12 cellular contexts compared by ENCODE assay signal in genomic region chr10:93403152-93403551, GRCh38.
A peak's percentile ranks its signal among the peaks of the same experiment; 100 is the strongest.
DNase-seq lines count a peak whose midpoint lies in the region; ATAC-seq and TF ChIP-seq lines count a peak whose summit lies in the region.
"Had no signal": no experiment of that assay in that cellular context is flagged by ENCODE, and none has a peak within 500 bp of the region (broad histone marks: within the 10 kb centered on the region; RNA-seq: fewer than 3 reads in every experiment).

No MANE protein-coding gene starts in this region.

- H3K9ac ChIP-seq in IMR-90 (ENCODE audit: low read depth, low read length) = no peak overlapping the region
- no peak overlapping the region for H3K9ac ChIP-seq in rectal smooth muscle tissue (ENCODE audit: low read length)

- peak overlapping the region; percentile 66; the same call in 1 of the 2 replicates for H3K18ac ChIP-seq in IMR-90 (ENCODE audit: low read depth, low read length)

- H3K9me3 ChIP-seq in IMR-90 (ENCODE audit: control insufficient read depth, insufficient read depth, low read length) (no peaks in the 10 kb centered on the region), gastroesophageal sphincter (no peaks in the 10 kb centered on the region)
- H3K9me3 ChIP-seq in CD4-positive, alpha-beta memory T cell (ENCODE audit: control insufficient read depth in 1 of 2, low read length in 2 of 2) = no peaks in the 10 kb centered on the region
- H3K9me3 ChIP-seq: SJSA1 had no signal

- intact Hi-C loops in Calu3 (cut with micrococcal nuclease; ENCODE audit: unreplicated experiment) (no loop called here), IMR-90 (cut with micrococcal nuclease) (no loop called here)
- intact Hi-C loops in CD4-positive, alpha-beta memory T cell (cut with micrococcal nuclease) = no loop called here

- peaks cover 49% of the 10 kb centered on the region for H3K36me3 ChIP-seq in IMR-90 (ENCODE audit: control insufficient read depth, insufficient read depth, low read length)
- H3K36me3 ChIP-seq in gastroesophageal sphincter = peaks cover 0 to 76% of the 10 kb centered on the region in 2 donors
- H3K36me3 ChIP-seq in rectal smooth muscle tissue (ENCODE audit: control insufficient read depth, insufficient read depth, low read length) = peaks cover 25% of the 10 kb centered on the region
- no peaks in the 10 kb centered on the region for H3K36me3 ChIP-seq in CD4-positive, alpha-beta memory T cell (ENCODE audit: insufficient read depth, low read length)

- no peak overlapping the region for H2BK120ac ChIP-seq in IMR-90 (ENCODE audit: low read depth, low read length)

- H3K27ac ChIP-seq in IMR-90 (ENCODE audit: insufficient read depth, low read length) (peak overlapping the region; percentile 64; the same call in 1 of the 2 replicates), gastroesophageal sphincter (peak overlapping the region in 3 of 4 donors; percentile 28 to 55 (median 29)), rectal smooth muscle tissue (ENCODE audit: low read depth, low read length) (peak overlapping the region; percentile 22), RWPE1 (no peak overlapping the region)
- no peak overlapping the region for H3K27ac ChIP-seq in CD4-positive, alpha-beta memory T cell (ENCODE audit: low read depth, low read length)
- H3K27ac ChIP-seq: SJSA1 had no signal

- H3K27ac Mint-ChIP-seq in Calu3 (ENCODE audit: unreplicated experiment) = peak overlapping the region; percentile 39
- no peak overlapping the region for H3K27ac Mint-ChIP-seq in CD4-positive, alpha-beta memory T cell
- H3K27ac Mint-ChIP-seq: H9 had no signal

- no peak for DNase-seq in Calu3
- no peak for DNase-seq in IMR-90
- DNase-seq in RWPE1 (ENCODE audit: low spot score) = no peak
- DNase-seq in CD4-positive, alpha-beta memory T cell = no peak
- DNase-seq in SIG-M5 treated with dmso at 0.1 percent for 504 hours (lab: John Stamatoyannopoulos, UW; ENCODE audit: unreplicated experiment) = no peak
- DNase-seq: H9, NCI-H1436, NCI-H2081, NCI-H510A treated with DMSO at 0.1 percent for 48 hours had no signal

- peak overlapping the region; percentile 70 for H2BK5ac ChIP-seq in IMR-90 (ENCODE audit: low read depth, low read length, poor library complexity, severe bottlenecking)

- H3K23ac ChIP-seq in IMR-90 (ENCODE audit: low read depth, low read length) = peak overlapping the region; percentile 2; the same call in 1 of the 2 replicates

- H3K4me3 Mint-ChIP-seq in Calu3 (ENCODE audit: low read depth, unreplicated experiment) = no peak overlapping the region
- no peak overlapping the region for H3K4me3 Mint-ChIP-seq in CD4-positive, alpha-beta memory T cell
- H3K4me3 Mint-ChIP-seq: H9 had no signal

- peak overlapping the region; percentile 37 for H4K5ac ChIP-seq in IMR-90 (ENCODE audit: low read depth, low read length)

- H3K27me3 Mint-ChIP-seq in Calu3 (ENCODE audit: unreplicated experiment) = no peaks in the 10 kb centered on the region
- H3K27me3 Mint-ChIP-seq in CD4-positive, alpha-beta memory T cell = peaks cover 0 to 2% of the 10 kb centered on the region in 2 donors

- no peaks in the 10 kb centered on the region for H4K20me1 ChIP-seq in IMR-90 (ENCODE audit: insufficient read depth, low read length)

- TF ChIP-seq POLR2A in IMR-90 (IDR thresholded peaks at IDR 0.05; ENCODE audit: low read depth, low read length) (no peak), gastroesophageal sphincter (IDR thresholded peaks at IDR 0.05) (no peak)

- no peak overlapping the region; the same call in 1 of the 2 replicates for H2AK5ac ChIP-seq in IMR-90 (ENCODE audit: low read depth, low read length)

- peak overlapping the region; percentile 60; the same call in 1 of the 2 replicates for H3K4ac ChIP-seq in IMR-90 (ENCODE audit: low read depth, low read length)

- H3K4me3 ChIP-seq in IMR-90 (ENCODE audit: insufficient read depth, low read depth, low read length) = no peak overlapping the region
- no peak overlapping the region for H3K4me3 ChIP-seq in gastroesophageal sphincter
- no peak overlapping the region for H3K4me3 ChIP-seq in rectal smooth muscle tissue (ENCODE audit: low read length)
- H3K4me3 ChIP-seq in CD4-positive, alpha-beta memory T cell (ENCODE audit: low read length in 2 of 2) = no peak overlapping the region
- H3K4me3 ChIP-seq: SJSA1 had no signal

- peak overlapping the region; percentile 20 to 77; a peak in 2 of 4 replicates for H4K8ac ChIP-seq in IMR-90 (ENCODE audit: low read depth in 2 of 2, low read length in 2 of 2)

- no peak overlapping the region for H2AFZ ChIP-seq in IMR-90 (replicated peaks; ENCODE audit: low read length, poor library complexity)

- no peak for TF ChIP-seq EP300 in gastroesophageal sphincter (IDR thresholded peaks at IDR 0.05)

- peaks cover 89% of the 10 kb centered on the region for H3K36me3 Mint-ChIP-seq in Calu3 (ENCODE audit: insufficient read depth, unreplicated experiment)
- H3K36me3 Mint-ChIP-seq in CD4-positive, alpha-beta memory T cell = no peaks in the 10 kb centered on the region

- H3K4me2 ChIP-seq in IMR-90 (ENCODE audit: low read depth, low read length) = no peak overlapping the region

- peak overlapping the region; percentile 10; the same call in 1 of the 3 replicates for H2BK15ac ChIP-seq in IMR-90 (ENCODE audit: low read depth, low read length)

- H2AK9ac ChIP-seq in IMR-90 (replicated peaks; ENCODE audit: low read depth, low read length, poor library complexity) = no peak overlapping the region

- H2BK20ac ChIP-seq in IMR-90 (ENCODE audit: low read depth, low read length) = no peak overlapping the region

- peaks cover 20% of the 10 kb centered on the region for H3K9me1 ChIP-seq in IMR-90 (ENCODE audit: insufficient read depth, low read length)

- H3K14ac ChIP-seq in IMR-90 (replicated peaks; ENCODE audit: low read depth, low read length) = peak overlapping the region; percentile 20; the same call in 1 of the 2 replicates

- TF ChIP-seq CTCF in Calu3 (IDR thresholded peaks at IDR 0.05; ENCODE audit: unreplicated experiment) = no peak
- no peak for TF ChIP-seq CTCF in IMR-90 (conservative IDR thresholded peaks at IDR 0.05; ENCODE audit: low read depth, low read length)
- no peak for TF ChIP-seq CTCF in gastroesophageal sphincter (IDR thresholded peaks at IDR 0.05)
- no peak for TF ChIP-seq CTCF in RWPE1 (conservative IDR thresholded peaks at IDR 0.05; ENCODE audit: low read depth)

- ATAC-seq in IMR-90 (ENCODE audit: low read depth) = no peak
- ATAC-seq in gastroesophageal sphincter = no peak

- H3K4me1 Mint-ChIP-seq in Calu3 (ENCODE audit: low read depth, unreplicated experiment) = peaks cover 5% of the 10 kb centered on the region
- peaks cover 0 to 1% (median under 1%) of the 10 kb centered on the region in 4 donors for H3K4me1 Mint-ChIP-seq in CD4-positive, alpha-beta memory T cell

- POLR2A ChIA-PET in IMR-90 (lab: Charles Lee; ENCODE audit: unreplicated experiment) = no interaction called here
- POLR2A ChIA-PET in RWPE1 (lab: Yijun Ruan, JAX; ENCODE audit: low non-redundant PET) = no interaction called here
- POLR2A ChIA-PET in CD4-positive, alpha-beta memory T cell (lab: Charles Lee; ENCODE audit: partially characterized antibody) = no interaction called here

- CTCF ChIA-PET in Calu3 (lab: Charles Lee) = no interaction called here
- CTCF ChIA-PET in IMR-90 (lab: Yijun Ruan, JAX) = interaction anchor here (1.1 kb wide), 1 partner anchor 20 kb away, joined by 3 read pairs; no protein-coding TSS in a partner anchor
- CTCF ChIA-PET in RWPE1 (lab: Yijun Ruan, JAX) = interaction anchor here (0.9 kb wide), 1 partner anchor 27 kb away, joined by 3 read pairs; no protein-coding TSS in a partner anchor
- CTCF ChIA-PET in CD4-positive, alpha-beta memory T cell (lab: Charles Lee; ENCODE audit: partially characterized antibody) = interaction anchor here (1.5 to 2.5 kb wide), 2 partner anchors 69 to 79 kb away, joined by 4 to 10 read pairs; partner anchors contain the start of gene MYOF

- H3K9me3 Mint-ChIP-seq in Calu3 (ENCODE audit: low read depth, unreplicated experiment) = no peaks in the 10 kb centered on the region
- H3K9me3 Mint-ChIP-seq in CD4-positive, alpha-beta memory T cell = peaks cover 0 to 1% (median 0%) of the 10 kb centered on the region in 8 donors
- H3K9me3 Mint-ChIP-seq: H9 had no signal

- H3K79me1 ChIP-seq in IMR-90 (ENCODE audit: low read depth in 1 of 2, low read length in 2 of 2) = peaks cover 39 to 67% of the 10 kb centered on the region in 2 experiments

- in situ Hi-C loops in IMR-90 (cut with MboI; ENCODE audit: low sequenced_read_pairs) = no loop called here

- no peak for TF ChIP-seq RAD21 in IMR-90 (IDR thresholded peaks at IDR 0.05; ENCODE audit: low read length)

- no TSS peak for BruUV-seq in Calu3 (replicated peaks; lab: Mats Ljungman, UMichigan)
- no TSS peak for BruUV-seq in IMR-90 (replicated peaks; lab: Mats Ljungman, UMichigan)

- H3K27me3 ChIP-seq in IMR-90 (ENCODE audit: control insufficient read depth, insufficient read depth, low read length) (no peaks in the 10 kb centered on the region), gastroesophageal sphincter (no peaks in the 10 kb centered on the region), rectal smooth muscle tissue (ENCODE audit: control insufficient read depth, insufficient read depth, low read length) (no peaks in the 10 kb centered on the region)
- H3K27me3 ChIP-seq in CD4-positive, alpha-beta memory T cell (ENCODE audit: insufficient read depth, low read length) = no peaks in the 10 kb centered on the region
- H3K27me3 ChIP-seq: SJSA1 had no signal

- H3K56ac ChIP-seq in IMR-90 (ENCODE audit: extremely low read depth, insufficient read depth, low read length) = no peak overlapping the region

- dilution Hi-C loops in IMR-90 (cut with HindIII; ENCODE audit: low sequenced_read_pairs, unreplicated experiment) = no loop called here

- H3K4me1 ChIP-seq in IMR-90 (ENCODE audit: control insufficient read depth, insufficient read depth, low read length) = peaks cover 15% of the 10 kb centered on the region
- H3K4me1 ChIP-seq in gastroesophageal sphincter = peaks cover 0 to 18% (median 3%) of the 10 kb centered on the region in 3 donors
- peaks cover 2% of the 10 kb centered on the region for H3K4me1 ChIP-seq in rectal smooth muscle tissue (ENCODE audit: control insufficient read depth, insufficient read depth, low read length)
- H3K4me1 ChIP-seq in CD4-positive, alpha-beta memory T cell (ENCODE audit: insufficient read depth, low read length) = no peaks in the 10 kb centered on the region
- H3K4me1 ChIP-seq: SJSA1 had no signal

- H4K91ac ChIP-seq in IMR-90 (ENCODE audit: insufficient read depth, low read depth, low read length) = peak overlapping the region; percentile 59; the same call in 1 of the 2 replicates

TF ChIP-seq in IMR-90, 13 proteins besides CTCF, POLR2A, EP300 and RAD21 (continues in another document):
- TF ChIP-seq USF2 (IDR thresholded peaks at IDR 0.05; ENCODE audit: low read depth, low read length) = no peak
- TF ChIP-seq CEBPB (IDR thresholded peaks at IDR 0.05; ENCODE audit: low read depth, low read length) = no peak
- TF ChIP-seq MAZ (IDR thresholded peaks at IDR 0.05; ENCODE audit: borderline replicate concordance, low read depth, low read length) = no peak

Comparison
In these comparisons a context has a peak if more than half of its experiments do, and no peak if none do; other contexts are left out.
1. H3K27ac ChIP-seq: peak in IMR-90 (single experiment), gastroesophageal sphincter (3 of 4) and rectal smooth muscle tissue (single experiment); none in RWPE1 (single experiment) and CD4-positive, alpha-beta memory T cell (single experiment).